11 cellular contexts compared by ENCODE assay signal in the genomic region with DNA sequence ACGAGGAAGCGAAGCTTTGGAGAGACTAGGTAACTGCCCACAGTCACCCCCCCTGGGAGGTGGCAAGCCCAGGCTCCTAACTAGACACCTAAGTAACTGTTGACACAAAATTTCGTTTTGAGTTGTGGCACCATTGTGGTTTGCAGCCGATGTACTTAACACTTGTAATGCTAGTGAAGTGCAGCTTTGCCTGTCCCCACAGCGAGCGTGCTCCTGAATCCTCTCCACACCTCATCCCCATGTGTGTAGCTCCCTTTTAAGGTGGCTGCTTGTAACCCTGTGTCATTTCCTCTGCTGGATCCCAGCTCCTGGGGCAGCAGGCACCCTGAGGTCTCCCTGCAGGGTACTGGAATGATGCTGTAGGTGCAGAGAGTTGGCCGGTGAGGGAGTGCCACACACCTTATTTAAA.
DNase-seq lines count a peak whose midpoint lies in the region; ATAC-seq lines count a peak whose summit lies in the region.
"Had no signal": no experiment of that assay in that cellular context is flagged by ENCODE, and none has a peak within 500 bp of the region (broad histone marks: within the 10 kb centered on the region; RNA-seq: fewer than 3 reads in every experiment).

No MANE protein-coding gene starts in this region.

- peaks cover 1 to 15% of the 10 kb centered on the region in 2 donors for H3K4me1 Mint-ChIP-seq in effector memory CD8-positive, alpha-beta T cell (ENCODE audit: low read depth in 2 of 2)
- H3K4me1 Mint-ChIP-seq in T-helper 17 cell = no peaks in the 10 kb centered on the region

- peaks cover 2% of the 10 kb centered on the region; the same call in 1 of the 2 replicates for H3K36me3 ChIP-seq in SJCRH30
- H3K36me3 ChIP-seq: gastrocnemius medialis had no signal

- H3K27me3 Mint-ChIP-seq in effector memory CD8-positive, alpha-beta T cell = peaks cover 9 to 17% of the 10 kb centered on the region in 2 donors
- peaks cover 17% of the 10 kb centered on the region for H3K27me3 Mint-ChIP-seq in T-helper 17 cell

- no peak for DNase-seq in effector memory CD8-positive, alpha-beta T cell
- DNase-seq in T-helper 17 cell (no peak), NCI-H1417 treated with DMSO at 0.1 percent for 48 hours (lab: John Stamatoyannopoulos, UW) (no peak), SJCRH30 (no peak), NCI-H1436 (lab: John Stamatoyannopoulos, UW) (no peak)
- DNase-seq: DMS153, gastrocnemius medialis had no signal

- H3K27ac ChIP-seq in SJCRH30 = no peak overlapping the region

- no peak overlapping the region for H3K4me3 ChIP-seq in SJCRH30
- H3K4me3 ChIP-seq: gastrocnemius medialis had no signal

- H3K4me1 ChIP-seq in SJCRH30 = no peaks in the 10 kb centered on the region

- ATAC-seq in GM18499 (IDR thresholded peaks at IDR 0.05; ENCODE audit: insufficient read depth, unreplicated experiment) = peak; percentile 76
- ATAC-seq in GM21447 (IDR thresholded peaks at IDR 0.05; ENCODE audit: unreplicated experiment) = peak; percentile 59
- ATAC-seq in HG03280 (IDR thresholded peaks at IDR 0.05; ENCODE audit: unreplicated experiment) = peak; percentile 58
- peak; percentile 27 for ATAC-seq in effector memory CD8-positive, alpha-beta T cell (replicated peaks)
- ATAC-seq in T-helper 17 cell = no peak
- ATAC-seq: gastrocnemius medialis had no signal

- H3K36me3 Mint-ChIP-seq in effector memory CD8-positive, alpha-beta T cell (ENCODE audit: insufficient read depth) = peaks cover 3% of the 10 kb centered on the region
- H3K36me3 Mint-ChIP-seq in T-helper 17 cell (ENCODE audit: low read depth) = peaks cover 2% of the 10 kb centered on the region

- H3K9me3 Mint-ChIP-seq in effector memory CD8-positive, alpha-beta T cell = no peaks in the 10 kb centered on the region

- peak overlapping the region in 1 of 2 donors; percentile 63 for H3K4me3 Mint-ChIP-seq in effector memory CD8-positive, alpha-beta T cell
- no peak overlapping the region for H3K4me3 Mint-ChIP-seq in T-helper 17 cell
- H3K4me3 Mint-ChIP-seq: stimulated activated naive CD8-positive, alpha-beta T cell treated with anti-CD3 and anti-CD28 coated beads, Interleukin-15, Interleukin-2, amounts not matched to agents 100 ng/mL and 50 ng/mL, for 24 hours had no signal

- no peaks in the 10 kb centered on the region for H3K27me3 ChIP-seq in SJCRH30
- H3K27me3 ChIP-seq: gastrocnemius medialis had no signal

- H3K27ac Mint-ChIP-seq in effector memory CD8-positive, alpha-beta T cell = no peak overlapping the region
- H3K27ac Mint-ChIP-seq in T-helper 17 cell = no peak overlapping the region
- H3K27ac Mint-ChIP-seq: stimulated activated naive CD8-positive, alpha-beta T cell treated with anti-CD3 and anti-CD28 coated beads, Interleukin-15, Interleukin-2, amounts not matched to agents 100 ng/mL and 50 ng/mL, for 24 hours had no signal

- H3K9me3 ChIP-seq in T-helper 17 cell (ENCODE audit: control insufficient read depth, low read length, poor library complexity, severe bottlenecking) = no peaks in the 10 kb centered on the region
- no peaks in the 10 kb centered on the region for H3K9me3 ChIP-seq in SJCRH30 (replicated peaks)
- H3K9me3 ChIP-seq: gastrocnemius medialis had no signal
